ENCODE assay signal across 10 cellular contexts in the genomic region with DNA sequence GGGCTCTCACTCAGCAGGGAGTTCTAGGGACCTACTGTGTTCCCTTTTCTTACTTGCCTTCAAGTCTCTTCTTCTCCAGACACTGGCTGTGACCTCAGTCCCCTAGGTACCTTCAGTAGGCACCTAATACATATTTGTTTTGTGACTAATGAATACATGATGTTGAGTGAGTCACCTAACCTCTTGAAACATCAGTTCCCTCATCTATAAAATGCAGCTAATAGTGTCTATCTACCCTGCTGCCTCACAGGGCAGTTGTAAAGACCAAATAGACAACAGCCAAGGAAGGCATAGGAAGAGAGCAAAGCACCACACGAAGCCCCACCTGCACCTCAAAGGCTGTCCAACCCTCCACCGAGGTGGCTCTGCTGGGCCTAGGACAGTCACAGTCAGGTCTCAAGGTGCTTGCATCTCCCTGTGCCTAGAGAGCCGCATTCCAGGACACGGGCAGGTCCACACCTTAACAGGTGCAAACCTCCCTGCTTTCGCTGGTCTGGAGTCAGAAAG. TPM values are rescaled to one million over a fixed set of nuclear protein-coding genes. Genes with fewer than 3 reads are reported as not detected.
A peak's percentile ranks its signal among the peaks of the same experiment; 100 is the strongest.
DNase-seq lines count a peak whose midpoint lies in the region; ATAC-seq, FAIRE-seq and TF ChIP-seq lines count a peak whose summit lies in the region.
"Had no signal": no experiment of that assay in that cellular context is flagged by ENCODE, and none has a peak within 500 bp of the region (broad histone marks: within the 10 kb centered on the region; RNA-seq: fewer than 3 reads in every experiment).

No MANE protein-coding gene starts in this region.

- in situ Hi-C loops in ACHN (cut with HindIII; ENCODE audit: low pct_ligation_motif_present, low pct_unique_long_range_greater_than_20kb, low sequenced_read_pairs) = no loop called here
- in situ Hi-C loops in K562 (cut with MboI) = no loop called here

- H3K79me2 ChIP-seq in K562 (ENCODE audit: control insufficient read depth, insufficient read depth, low read length) = no peaks in the 10 kb centered on the region

- TF ChIP-seq RAD21 in K562 (CRISPR knock-in tag; conservative IDR thresholded peaks at IDR 0.05 in 1 of 2, IDR thresholded peaks at IDR 0.05 in 1 of 2) = no peak

- no peak for ATAC-seq in K562
- peak; percentile 14 for ATAC-seq in mucosa of descending colon

- intact Hi-C loops in K562 (cut with micrococcal nuclease) (no loop called here), mucosa of descending colon (cut with DNase I, micrococcal nuclease) (no loop called here)

- H3K27ac ChIP-seq in K562 (ENCODE audit: extremely low read depth, low read depth, low read length) = no peak overlapping the region

- no peak for TF ChIP-seq CTCF in K562 (IDR thresholded peaks at IDR 0.05 in 2 of 3, conservative IDR thresholded peaks at IDR 0.05 in 1 of 3; ENCODE audit: insufficient read depth in 2 of 3, low read depth in 1 of 3, low read length in 3 of 3)
- no peak for TF ChIP-seq CTCF in mucosa of descending colon (IDR thresholded peaks at IDR 0.05)

- POLR2A ChIA-PET in K562 (lab: Yijun Ruan, JAX) = no interaction called here

- 45% methylated on average over 5 of the region's 5 CpGs for WGBS in K562 (ENCODE audit: insufficient coverage, low coverage, missing lambda C conversion rate)

- H3K9ac ChIP-seq in K562 (ENCODE audit: insufficient read depth in 1 of 2, low read depth in 2 of 2, low read length in 2 of 2) = 0 out of 4 replicates have a peak overlapping the region, but pooled peaks of 1 of the 2 experiments have one; percentile 20

- no peak overlapping the region for H3K4me2 ChIP-seq in K562 (ENCODE audit: insufficient read depth, low read length)

- H4K20me1 ChIP-seq in K562 (replicated peaks; ENCODE audit: control insufficient read depth, insufficient read depth, low read length) = no peaks in the 10 kb centered on the region

- no peaks in the 10 kb centered on the region; the same call in 2 of the 3 replicates for H3K36me3 ChIP-seq in K562 (ENCODE audit: control insufficient read depth, insufficient read depth, low read length)
- no peaks in the 10 kb centered on the region for H3K36me3 ChIP-seq in mucosa of descending colon (ENCODE audit: low read depth)

- DNase-seq in ACHN = peak; percentile 30
- DNase-seq in HPDE6-E6E7 (ENCODE audit: extremely low spot score) = peak; percentile 78
- DNase-seq in K562 (ENCODE audit: extremely low read depth in 1 of 4, low spot score in 3 of 4) = no peak
- no peak for DNase-seq in mucosa of descending colon
- no peak for DNase-seq in activated naive CD4-positive, alpha-beta T cell treated with anti-CD3 and anti-CD28 coated beads, Interleukin-2, amount 50 U/mL, for 16 hours
- DNase-seq in effector CD8-positive, alpha-beta T cell (lab: John Stamatoyannopoulos, UW) = no peak
- no peak for DNase-seq in NCI-H187 treated with DMSO at 0.1 percent for 48 hours (lab: John Stamatoyannopoulos, UW)
- DNase-seq in MV-4-11 (lab: John Stamatoyannopoulos, UW) = no peak
- DNase-seq: C1 segment of cervical spinal cord, T-helper 1 cell had no signal

- no peaks in the 10 kb centered on the region for H3K27me3 ChIP-seq in K562 (ENCODE audit: control insufficient read depth in 2 of 2, insufficient read depth in 2 of 2, low read length in 2 of 2)

- CTCF ChIA-PET in K562 (lab: Yijun Ruan, JAX; ENCODE audit: low intra/inter-chr PET ratio) = no interaction called here

- BruUV-seq in K562 (replicated peaks; lab: Mats Ljungman, UMichigan) = no TSS peak

- H3K4me3 ChIP-seq in K562 = no peak overlapping the region
- H3K4me3 ChIP-seq in mucosa of descending colon = no peak overlapping the region

- TF ChIP-seq POLR2A in K562 (conservative IDR thresholded peaks at IDR 0.05) = no peak

- no peak for TF ChIP-seq EP300 in K562 (IDR thresholded peaks at IDR 0.05; ENCODE audit: low read length)

- no peaks in the 10 kb centered on the region for H3K9me1 ChIP-seq in K562 (ENCODE audit: control insufficient read depth, insufficient read depth, low read length)

- no peak overlapping the region for H2AFZ ChIP-seq in K562 (ENCODE audit: low read depth, low read length)

- H3K4me1 ChIP-seq in K562 (replicated peaks in 1 of 2; ENCODE audit: control insufficient read depth in 2 of 2, insufficient read depth in 2 of 2, low read length in 2 of 2) = peaks cover 4 to 12% of the 10 kb centered on the region in 2 experiments; a peak in 4 of 5 replicates
- peaks cover 27% of the 10 kb centered on the region for H3K4me1 ChIP-seq in mucosa of descending colon (ENCODE audit: low read depth)

- FAIRE-seq in K562 (lab: Jason Lieb, UNC) = no peak

- no peaks in the 10 kb centered on the region for H3K9me3 ChIP-seq in K562 (replicated peaks; ENCODE audit: control insufficient read depth, insufficient read depth, low read depth, low read length)
- H3K9me3 ChIP-seq in mucosa of descending colon = no peaks in the 10 kb centered on the region

TF ChIP-seq in K562, 482 proteins besides CTCF, POLR2A, EP300 and RAD21 (continues in another document):
- TF ChIP-seq HDAC1 (IDR thresholded peaks at IDR 0.05) (no peak), ZC3H8 (IDR thresholded peaks at IDR 0.05) (no peak), NFIC (IDR thresholded peaks at IDR 0.05) (no peak)
- TF ChIP-seq, protein P1, sequence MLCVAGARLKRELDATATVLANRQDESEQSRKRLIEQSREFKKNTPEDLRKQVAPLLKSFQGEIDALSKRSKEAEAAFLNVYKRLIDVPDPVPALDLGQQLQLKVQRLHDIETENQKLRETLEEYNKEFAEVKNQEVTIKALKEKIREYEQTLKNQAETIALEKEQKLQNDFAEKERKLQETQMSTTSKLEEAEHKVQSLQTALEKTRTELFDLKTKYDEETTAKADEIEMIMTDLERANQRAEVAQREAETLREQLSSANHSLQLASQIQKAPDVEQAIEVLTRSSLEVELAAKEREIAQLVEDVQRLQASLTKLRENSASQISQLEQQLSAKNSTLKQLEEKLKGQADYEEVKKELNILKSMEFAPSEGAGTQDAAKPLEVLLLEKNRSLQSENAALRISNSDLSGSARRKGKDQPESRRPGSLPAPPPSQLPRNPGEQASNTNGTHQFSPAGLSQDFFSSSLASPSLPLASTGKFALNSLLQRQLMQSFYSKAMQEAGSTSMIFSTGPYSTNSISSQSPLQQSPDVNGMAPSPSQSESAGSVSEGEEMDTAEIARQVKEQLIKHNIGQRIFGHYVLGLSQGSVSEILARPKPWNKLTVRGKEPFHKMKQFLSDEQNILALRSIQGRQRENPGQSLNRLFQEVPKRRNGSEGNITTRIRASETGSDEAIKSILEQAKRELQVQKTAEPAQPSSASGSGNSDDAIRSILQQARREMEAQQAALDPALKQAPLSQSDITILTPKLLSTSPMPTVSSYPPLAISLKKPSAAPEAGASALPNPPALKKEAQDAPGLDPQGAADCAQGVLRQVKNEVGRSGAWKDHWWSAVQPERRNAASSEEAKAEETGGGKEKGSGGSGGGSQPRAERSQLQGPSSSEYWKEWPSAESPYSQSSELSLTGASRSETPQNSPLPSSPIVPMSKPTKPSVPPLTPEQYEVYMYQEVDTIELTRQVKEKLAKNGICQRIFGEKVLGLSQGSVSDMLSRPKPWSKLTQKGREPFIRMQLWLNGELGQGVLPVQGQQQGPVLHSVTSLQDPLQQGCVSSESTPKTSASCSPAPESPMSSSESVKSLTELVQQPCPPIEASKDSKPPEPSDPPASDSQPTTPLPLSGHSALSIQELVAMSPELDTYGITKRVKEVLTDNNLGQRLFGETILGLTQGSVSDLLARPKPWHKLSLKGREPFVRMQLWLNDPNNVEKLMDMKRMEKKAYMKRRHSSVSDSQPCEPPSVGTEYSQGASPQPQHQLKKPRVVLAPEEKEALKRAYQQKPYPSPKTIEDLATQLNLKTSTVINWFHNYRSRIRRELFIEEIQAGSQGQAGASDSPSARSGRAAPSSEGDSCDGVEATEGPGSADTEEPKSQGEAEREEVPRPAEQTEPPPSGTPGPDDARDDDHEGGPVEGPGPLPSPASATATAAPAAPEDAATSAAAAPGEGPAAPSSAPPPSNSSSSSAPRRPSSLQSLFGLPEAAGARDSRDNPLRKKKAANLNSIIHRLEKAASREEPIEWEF (CRISPR knock-in tag; IDR thresholded peaks at IDR 0.05) = no peak
- TF ChIP-seq, protein P2, sequence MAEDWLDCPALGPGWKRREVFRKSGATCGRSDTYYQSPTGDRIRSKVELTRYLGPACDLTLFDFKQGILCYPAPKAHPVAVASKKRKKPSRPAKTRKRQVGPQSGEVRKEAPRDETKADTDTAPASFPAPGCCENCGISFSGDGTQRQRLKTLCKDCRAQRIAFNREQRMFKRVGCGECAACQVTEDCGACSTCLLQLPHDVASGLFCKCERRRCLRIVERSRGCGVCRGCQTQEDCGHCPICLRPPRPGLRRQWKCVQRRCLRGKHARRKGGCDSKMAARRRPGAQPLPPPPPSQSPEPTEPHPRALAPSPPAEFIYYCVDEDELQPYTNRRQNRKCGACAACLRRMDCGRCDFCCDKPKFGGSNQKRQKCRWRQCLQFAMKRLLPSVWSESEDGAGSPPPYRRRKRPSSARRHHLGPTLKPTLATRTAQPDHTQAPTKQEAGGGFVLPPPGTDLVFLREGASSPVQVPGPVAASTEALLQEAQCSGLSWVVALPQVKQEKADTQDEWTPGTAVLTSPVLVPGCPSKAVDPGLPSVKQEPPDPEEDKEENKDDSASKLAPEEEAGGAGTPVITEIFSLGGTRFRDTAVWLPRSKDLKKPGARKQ (CRISPR knock-in tag; IDR thresholded peaks at IDR 0.05) = no peak

RNA-seq across cellular contexts. Expression of a gene that starts 29.1 kb away (rescaled TPM):
- 6.8 and 11.4 TPM in 2 replicates for total RNA-seq in K562 (2011; cell fraction: chromatin; rRNA removed; ENCODE audit: low replicate concordance)
- total RNA-seq in K562 (2011; cell fraction: nucleolus; rRNA removed) = 5.1 and 6.5 TPM in 2 replicates
- total RNA-seq in K562 (2011; cell fraction: nucleoplasm; rRNA removed) = 7.7 and 10.2 TPM in 2 replicates
- total RNA-seq in K562 (2014; rRNA removed) (2.2 and 3.3 TPM in 2 replicates), K562 (2014; rRNA removed; fragmentation: Illumina TruSeq; extraction: Trizol) (1.6 and 1.7 TPM in 2 replicates), K562 (2015; rRNA removed; fragmentation: Illumina TruSeq; extraction: Trizol) (1.3 and 2.2 TPM in 2 replicates), K562 (2021) (3.3 and 3.9 TPM in 2 replicates), mucosa of descending colon (10 to 100 TPM; 32.0 to 82.0 (median 35.5) TPM)
- polyA plus RNA-seq in K562 (2011; rRNA removed) (2.9 and 5.2 TPM in 2 replicates), K562 (2014; fragmentation: Illumina TruSeq; extraction: Trizol) (1.4 and 1.9 TPM in 2 replicates), K562 (2014; fragmentation: Nextera tagmentation; extraction: Ambion mirVana) (under 1 TPM; 0.14 to 0.20 TPM), K562 (2014; rRNA removed) (3.5 and 3.6 TPM in 2 replicates)
- 2.5 and 5.4 TPM in 2 replicates for polyA plus RNA-seq in K562 (2011; cell fraction: cytosol; rRNA removed)
- 7.6 and 18.2 TPM in 2 replicates for polyA plus RNA-seq in K562 (2011; cell fraction: nucleus; rRNA removed)
- 1.7 and 4.1 TPM in 2 replicates for polyA plus RNA-seq in K562 (2012)
- polyA minus RNA-seq in K562 (2011; rRNA and poly(A)+ RNA removed) = 2.5 and 3.3 TPM in 2 replicates
- 2.2 and 2.9 TPM in 2 replicates for polyA minus RNA-seq in K562 (2011; cell fraction: cytosol; rRNA and poly(A)+ RNA removed)
- 3.6 and 5.4 TPM in 2 replicates for polyA minus RNA-seq in K562 (2011; cell fraction: nucleus; rRNA and poly(A)+ RNA removed)

Comparison
In these comparisons a context has a peak if more than half of its experiments do, and no peak if none do; other contexts are left out.
1. DNase-seq: peak in ACHN (single experiment) and HPDE6-E6E7 (single experiment); none in K562 (0 of 4), mucosa of descending colon (0 of 3), activated naive CD4-positive, alpha-beta T cell treated with anti-CD3 and anti-CD28 coated beads, Interleukin-2, amount 50 U/mL, for 16 hours (single experiment), effector CD8-positive, alpha-beta T cell (single experiment), NCI-H187 treated with DMSO at 0.1 percent for 48 hours (single experiment) and MV-4-11 (single experiment).